28 cellular contexts compared by ENCODE assay signal in genomic region chr17:50328926-50329325, GRCh38. TPM values are rescaled to one million over a fixed set of nuclear protein-coding genes. Genes with fewer than 3 reads are reported as not detected.
"Had no signal": no experiment of that assay in that cellular context is flagged by ENCODE, and none has a peak within 500 bp of the region (broad histone marks: within the 10 kb centered on the region; RNA-seq: fewer than 3 reads in every experiment).

No MANE protein-coding gene starts in this region.

- H3K27ac ChIP-seq: epithelial cell of prostate, esophagus squamous epithelium, left ventricle myocardium inferior, neural progenitor cell, spleen, thoracic aorta, VCaP had no signal

- H3K4me2 ChIP-seq: neural progenitor cell had no signal

- H3K9me3 ChIP-seq: esophagus squamous epithelium, left ventricle myocardium inferior, spleen, thoracic aorta, uterus had no signal

- H3K27ac Mint-ChIP-seq: activated naive CD8-positive, alpha-beta T cell; mesothelial cell of epicardium; naive thymus-derived CD8-positive, alpha-beta T cell; T-helper 1 cell treated with Interleukin-12 subunit alpha and Interleukin-12 subunit beta and Interleukin-4 antibody, amounts not matched to agents 30 μg/mL and 1 μg/mL, for 36 hours; type B pancreatic cell had no signal

- H3K4me3 Mint-ChIP-seq: activated naive CD8-positive, alpha-beta T cell; central memory CD8-positive, alpha-beta T cell; mesothelial cell of epicardium; naive thymus-derived CD8-positive, alpha-beta T cell; neural progenitor cell; T-helper 1 cell treated with Interleukin-12 subunit alpha and Interleukin-12 subunit beta and Interleukin-4 antibody, amounts not matched to agents 30 μg/mL and 1 μg/mL, for 36 hours; type B pancreatic cell had no signal

- H3K36me3 ChIP-seq: esophagus squamous epithelium, left ventricle myocardium inferior, neural progenitor cell, spleen, thoracic aorta, uterus had no signal

- H3K4me3 ChIP-seq: esophagus squamous epithelium, left ventricle myocardium inferior, neural progenitor cell, spleen, thoracic aorta, uterus had no signal

- H2AFZ ChIP-seq: neural progenitor cell had no signal

- H3K36me3 Mint-ChIP-seq: activated naive CD8-positive, alpha-beta T cell; mesothelial cell of epicardium; naive thymus-derived CD8-positive, alpha-beta T cell; neural progenitor cell; type B pancreatic cell had no signal

- H3K4me1 ChIP-seq: uterus had no signal

- ATAC-seq: naive thymus-derived CD8-positive, alpha-beta T cell; stimulated activated naive CD8-positive, alpha-beta T cell treated with anti-CD3 and anti-CD28 coated beads, Interleukin-15, Interleukin-2, amounts not matched to agents 100 U/mL and 50 U/mL, for 24 hours had no signal

- DNase-seq: activated CD4-positive, alpha-beta T cell treated with anti-CD3 and anti-CD28 coated beads for 4 hours; activated CD4-positive, alpha-beta T cell treated with anti-CD3 and anti-CD28 coated beads, Interleukin-2, amount 50 U/mL, for 4 hours; activated naive CD4-positive, alpha-beta T cell treated with Interleukin-2 at 50 U/mL for 16 hours; activated T-cell treated with anti-CD3 and anti-CD28 coated beads, Interleukin-2, amount 50 U/mL, for 1 hour; anterior cingulate cortex; dermis blood vessel endothelial cell; effector CD4-positive, alpha-beta T cell; esophagus squamous epithelium; glutamatergic neuron; left ventricle myocardium inferior; naive thymus-derived CD8-positive, alpha-beta T cell; right cardiac atrium; spleen; stimulated activated naive CD8-positive, alpha-beta T cell treated with anti-CD3 and anti-CD28 coated beads, Interleukin-15, Interleukin-2, amounts not matched to agents 100 U/mL and 50 U/mL, for 24 hours; SW 1271; T-helper 9 cell; uterus had no signal

- H3K9me3 Mint-ChIP-seq: central memory CD8-positive, alpha-beta T cell; mesothelial cell of epicardium; naive thymus-derived CD8-positive, alpha-beta T cell; neural progenitor cell; T-helper 1 cell treated with Interleukin-12 subunit alpha and Interleukin-12 subunit beta and Interleukin-4 antibody, amounts not matched to agents 30 μg/mL and 1 μg/mL, for 36 hours; type B pancreatic cell had no signal

- H3K27me3 ChIP-seq: esophagus squamous epithelium, neural progenitor cell, uterus had no signal

- H3K4me1 Mint-ChIP-seq: central memory CD8-positive, alpha-beta T cell had no signal

- H3K9ac ChIP-seq: neural progenitor cell had no signal

RNA-seq across cellular contexts. Expression of gene TMEM92, which starts 54.7 kb away (rescaled TPM):
- total RNA-seq: frontal cortex; left ventricle myocardium inferior; lung microvascular endothelial cell; naive thymus-derived CD8-positive, alpha-beta T cell; right cardiac atrium had no signal
- polyA plus RNA-seq: naive thymus-derived CD8-positive, alpha-beta T cell; right cardiac atrium had no signal
